In the genomic region with DNA sequence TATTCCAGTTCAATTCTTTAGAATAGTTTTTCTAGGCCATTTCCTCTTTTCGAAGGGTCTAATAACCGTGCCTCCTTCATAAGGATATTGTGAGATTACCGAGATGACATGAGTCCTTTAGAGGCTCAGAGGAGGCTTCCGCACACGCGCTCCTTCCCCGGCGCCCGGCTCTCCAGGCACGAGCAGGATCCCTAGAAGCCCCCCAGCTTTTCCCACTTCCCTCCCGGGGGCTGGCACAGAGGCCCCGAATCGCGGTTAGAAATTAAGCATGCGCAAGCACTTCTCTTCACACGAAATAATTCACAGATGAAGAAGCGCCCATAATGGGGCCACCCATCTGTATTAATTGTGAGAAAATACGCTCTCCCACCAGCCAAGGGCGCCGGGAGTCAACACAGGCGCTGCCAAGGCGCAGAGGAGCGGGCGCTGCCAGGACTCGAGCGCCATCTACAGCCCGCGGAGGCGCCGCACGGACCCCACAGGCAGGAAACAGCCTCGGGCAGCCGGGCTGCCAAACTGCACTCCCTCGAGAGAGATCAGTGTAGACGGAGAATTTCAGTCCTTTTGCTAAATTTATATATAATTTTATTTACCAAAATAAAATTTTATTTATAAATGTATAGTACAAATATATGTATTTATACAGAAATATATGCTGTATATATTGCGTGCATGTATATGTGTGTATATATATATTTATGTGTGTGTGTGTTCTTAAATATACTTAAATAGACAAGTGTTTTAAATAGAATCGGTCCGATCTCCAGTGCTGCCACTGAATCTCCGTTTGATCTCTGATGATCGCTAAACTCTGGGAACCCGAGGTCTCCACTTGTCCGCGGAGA, we compare ENCODE assay signal across 8 cellular contexts.
DNase-seq lines count a peak whose midpoint lies in the region; ATAC-seq, FAIRE-seq and TF ChIP-seq lines count a peak whose summit lies in the region.

No MANE protein-coding gene starts in this region.

- H3K27me3 ChIP-seq in heart left ventricle, result peaks cover 0 to 7% (median 0%) of the 10 kb centered on the region in 9 donors

- TF ChIP-seq POLR2A in heart left ventricle (IDR thresholded peaks at IDR 0.05), result no peak

- peak overlapping the region; percentile 47 for H3K4me3 Mint-ChIP-seq in activated naive CD8-positive, alpha-beta T cell treated with anti-CD3 and anti-CD28 coated beads for 36 hours

- H3K9me3 ChIP-seq in heart left ventricle, result no peaks in the 10 kb centered on the region

- WGBS in heart left ventricle, 4 donors, result 30 to 35% (median 31%) methylated on average over 43 of the region's 43 CpGs

- intact Hi-C loops in heart left ventricle (cut with DNase I), result loop anchor here in 9 of 10 donors (2.0 to 10.0 kb wide), 10 partner anchors 197 to 769 kb away; a partner anchor contains a TSS

- H3K36me3 ChIP-seq in heart left ventricle, result no peaks in the 10 kb centered on the region

- no peak overlapping the region for H3K27ac ChIP-seq in heart left ventricle

- H3K4me3 ChIP-seq in heart left ventricle, result peak overlapping the region in 4 of 12 donors; percentile 15 to 33 (median 32)

- no peaks in the 10 kb centered on the region for H3K36me3 Mint-ChIP-seq in activated naive CD8-positive, alpha-beta T cell treated with anti-CD3 and anti-CD28 coated beads for 36 hours

- FAIRE-seq in HTR-8/SVneo (lab: Jason Lieb, UNC), result no peak

- ATAC-seq in SK-N-SH treated with all-trans-retinoic acid at 6 μM for 48 hours (peak; percentile 99), heart left ventricle (peak; percentile 82 to 99 (median 96)), HG03571 (IDR thresholded peaks at IDR 0.05; ENCODE audit: unreplicated experiment) (no peak)

- no peaks in the 10 kb centered on the region for H3K9me3 Mint-ChIP-seq in activated naive CD8-positive, alpha-beta T cell treated with anti-CD3 and anti-CD28 coated beads for 36 hours

- TF ChIP-seq CTCF in heart left ventricle (IDR thresholded peaks at IDR 0.05), result peak; percentile 80 to 94 (median 86)

- peaks cover 0 to 7% (median 0%) of the 10 kb centered on the region in 12 donors for H3K4me1 ChIP-seq in heart left ventricle

- DNase-seq in GM03348 (ENCODE audit: low spot score) (peak; percentile 96), HTR-8/SVneo (ENCODE audit: insufficient read length, low spot score) (peak; percentile 64), heart left ventricle (peak; percentile 67 to 89 (median 79)), putamen (ENCODE audit: low spot score) (peak; percentile 59), NCI-H1105 (lab: John Stamatoyannopoulos, UW) (no peak)
- peak; percentile 77 for DNase-seq in activated naive CD8-positive, alpha-beta T cell treated with anti-CD3 and anti-CD28 coated beads for 36 hours

- no peak overlapping the region for H3K27ac Mint-ChIP-seq in activated naive CD8-positive, alpha-beta T cell treated with anti-CD3 and anti-CD28 coated beads for 36 hours

- H3K4me1 Mint-ChIP-seq in activated naive CD8-positive, alpha-beta T cell treated with anti-CD3 and anti-CD28 coated beads for 36 hours, result peaks cover 4% of the 10 kb centered on the region

- peaks cover 42% of the 10 kb centered on the region for H3K27me3 Mint-ChIP-seq in activated naive CD8-positive, alpha-beta T cell treated with anti-CD3 and anti-CD28 coated beads for 36 hours

TF ChIP-seq in SK-N-SH treated with all-trans-retinoic acid at 6 μM for 48 hours, 23 proteins besides CTCF, POLR2A, EP300 and RAD21:
- TF ChIP-seq, protein P1, sequence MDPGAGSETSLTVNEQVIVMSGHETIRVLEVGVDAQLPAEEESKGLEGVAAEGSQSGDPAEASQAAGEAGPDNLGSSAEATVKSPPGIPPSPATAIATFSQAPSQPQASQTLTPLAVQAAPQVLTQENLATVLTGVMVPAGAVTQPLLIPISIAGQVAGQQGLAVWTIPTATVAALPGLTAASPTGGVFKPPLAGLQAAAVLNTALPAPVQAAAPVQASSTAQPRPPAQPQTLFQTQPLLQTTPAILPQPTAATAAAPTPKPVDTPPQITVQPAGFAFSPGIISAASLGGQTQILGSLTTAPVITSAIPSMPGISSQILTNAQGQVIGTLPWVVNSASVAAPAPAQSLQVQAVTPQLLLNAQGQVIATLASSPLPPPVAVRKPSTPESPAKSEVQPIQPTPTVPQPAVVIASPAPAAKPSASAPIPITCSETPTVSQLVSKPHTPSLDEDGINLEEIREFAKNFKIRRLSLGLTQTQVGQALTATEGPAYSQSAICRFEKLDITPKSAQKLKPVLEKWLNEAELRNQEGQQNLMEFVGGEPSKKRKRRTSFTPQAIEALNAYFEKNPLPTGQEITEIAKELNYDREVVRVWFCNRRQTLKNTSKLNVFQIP (CRISPR knock-in tag; IDR thresholded peaks at IDR 0.05; ENCODE audit: borderline replicate concordance, low read depth), result no peak
- TF ChIP-seq, protein P2, sequence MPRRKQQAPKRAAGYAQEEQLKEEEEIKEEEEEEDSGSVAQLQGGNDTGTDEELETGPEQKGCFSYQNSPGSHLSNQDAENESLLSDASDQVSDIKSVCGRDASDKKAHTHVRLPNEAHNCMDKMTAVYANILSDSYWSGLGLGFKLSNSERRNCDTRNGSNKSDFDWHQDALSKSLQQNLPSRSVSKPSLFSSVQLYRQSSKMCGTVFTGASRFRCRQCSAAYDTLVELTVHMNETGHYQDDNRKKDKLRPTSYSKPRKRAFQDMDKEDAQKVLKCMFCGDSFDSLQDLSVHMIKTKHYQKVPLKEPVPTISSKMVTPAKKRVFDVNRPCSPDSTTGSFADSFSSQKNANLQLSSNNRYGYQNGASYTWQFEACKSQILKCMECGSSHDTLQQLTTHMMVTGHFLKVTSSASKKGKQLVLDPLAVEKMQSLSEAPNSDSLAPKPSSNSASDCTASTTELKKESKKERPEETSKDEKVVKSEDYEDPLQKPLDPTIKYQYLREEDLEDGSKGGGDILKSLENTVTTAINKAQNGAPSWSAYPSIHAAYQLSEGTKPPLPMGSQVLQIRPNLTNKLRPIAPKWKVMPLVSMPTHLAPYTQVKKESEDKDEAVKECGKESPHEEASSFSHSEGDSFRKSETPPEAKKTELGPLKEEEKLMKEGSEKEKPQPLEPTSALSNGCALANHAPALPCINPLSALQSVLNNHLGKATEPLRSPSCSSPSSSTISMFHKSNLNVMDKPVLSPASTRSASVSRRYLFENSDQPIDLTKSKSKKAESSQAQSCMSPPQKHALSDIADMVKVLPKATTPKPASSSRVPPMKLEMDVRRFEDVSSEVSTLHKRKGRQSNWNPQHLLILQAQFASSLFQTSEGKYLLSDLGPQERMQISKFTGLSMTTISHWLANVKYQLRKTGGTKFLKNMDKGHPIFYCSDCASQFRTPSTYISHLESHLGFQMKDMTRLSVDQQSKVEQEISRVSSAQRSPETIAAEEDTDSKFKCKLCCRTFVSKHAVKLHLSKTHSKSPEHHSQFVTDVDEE (CRISPR knock-in tag; IDR thresholded peaks at IDR 0.05), result no peak
- no peak for TF ChIP-seq ZFP30 (CRISPR knock-in tag; IDR thresholded peaks at IDR 0.05)
- TF ChIP-seq TCF4 (CRISPR knock-in tag; IDR thresholded peaks at IDR 0.05; ENCODE audit: borderline replicate concordance), result no peak
- TF ChIP-seq ZNF70 (CRISPR knock-in tag; IDR thresholded peaks at IDR 0.05), result no peak
